8 cellular contexts compared by ENCODE assay signal in genomic region chr6:119078449-119079287, GRCh38. TPM values are rescaled to one million over a fixed set of nuclear protein-coding genes. Genes with fewer than 3 reads are reported as not detected.
DNase-seq lines count a peak whose midpoint lies in the region; ATAC-seq, FAIRE-seq and TF ChIP-seq lines count a peak whose summit lies in the region.

TSS of gene FAM184A (minus strand) at chr6:119078664. CDS start at chr6:119078299, 365 bp downstream.

- WGBS in A549 (ENCODE audit: missing lambda C conversion rate) = 2% methylated on average over 12 of the region's 91 CpGs
- WGBS in liver = under 1% methylated on average over 91 of the region's 91 CpGs

- H3K36me3 ChIP-seq in liver (ENCODE audit: control insufficient read depth in 4 of 4, insufficient read depth in 3 of 4, low read depth in 1 of 4, low read length in 3 of 4) = no peaks in the 10 kb centered on the region

- H3K4me1 Mint-ChIP-seq in activated CD4-positive, alpha-beta T cell treated with anti-CD3 and anti-CD28 coated beads, Interleukin-2, amount 10 ng/mL, durations not matched to agents 24 days and 14 days = peaks cover 37% of the 10 kb centered on the region

- H3K4me3 Mint-ChIP-seq in activated CD4-positive, alpha-beta T cell treated with anti-CD3 and anti-CD28 coated beads, Interleukin-2, amount 10 ng/mL, durations not matched to agents 24 days and 14 days = peak within 1 kb of the TSS; percentile 93

- no peak for TF ChIP-seq POLR2A in A549 (IDR thresholded peaks at IDR 0.05; ENCODE audit: low read length)

- H3K27me3 ChIP-seq in liver (ENCODE audit: control insufficient read depth in 4 of 4, insufficient read depth in 4 of 4, low read length in 3 of 4) = no peaks in the 10 kb centered on the region

- H3K9me3 ChIP-seq in A549 = no peaks in the 10 kb centered on the region
- peaks cover 0 to 2% (median 0%) of the 10 kb centered on the region in 4 donors for H3K9me3 ChIP-seq in liver (ENCODE audit: control insufficient read depth in 4 of 4, low read length in 3 of 4)

- H3K27ac ChIP-seq in A549 = peak within 1 kb of the TSS; percentile 22 to 73; a peak in 3 of 6 replicates
- H3K27ac ChIP-seq in liver (ENCODE audit: low read depth in 1 of 2, low read length in 2 of 2) = peak within 1 kb of the TSS; percentile 6 to 50

- CTCF ChIA-PET in A549 (lab: Yijun Ruan, JAX) = no interaction called here

- H3K36me3 Mint-ChIP-seq in activated CD4-positive, alpha-beta T cell treated with anti-CD3 and anti-CD28 coated beads, Interleukin-2, amount 10 ng/mL, durations not matched to agents 24 days and 14 days (ENCODE audit: low read depth) = no peaks in the 10 kb centered on the region

- peaks cover 6% of the 10 kb centered on the region for H3K27me3 Mint-ChIP-seq in activated CD4-positive, alpha-beta T cell treated with anti-CD3 and anti-CD28 coated beads, Interleukin-2, amount 10 ng/mL, durations not matched to agents 24 days and 14 days

- H3K4me3 ChIP-seq in A549 = peak within 1 kb of the TSS; percentile 67
- peak within 1 kb of the TSS; percentile 73 to 94 (median 91) for H3K4me3 ChIP-seq in liver (ENCODE audit: low read depth in 1 of 3, low read length in 3 of 3)

- POLR2A ChIA-PET in A549 (lab: Yijun Ruan, JAX) = no interaction called here

- peaks cover 10% of the 10 kb centered on the region; the same call in 2 of the 3 replicates for H3K4me1 ChIP-seq in A549
- H3K4me1 ChIP-seq in liver (ENCODE audit: control insufficient read depth in 4 of 4, insufficient read depth in 4 of 4, low read length in 3 of 4) = peaks cover 0 to 14% (median under 1%) of the 10 kb centered on the region in 4 donors

- FAIRE-seq in A549 (lab: Jason Lieb, UNC) = no peak

- TF ChIP-seq RAD21 in A549 (conservative IDR thresholded peaks at IDR 0.05 in 1 of 2, IDR thresholded peaks at IDR 0.05 in 1 of 2) (no peak), liver (IDR thresholded peaks at IDR 0.05) (peak; percentile 6 to 8)

- TF ChIP-seq EP300 in A549 (IDR thresholded peaks at IDR 0.05) = no peak

- H3K9ac ChIP-seq in liver (ENCODE audit: low read depth in 1 of 2, low read length in 2 of 2) = peak within 1 kb of the TSS; percentile 17 to 42

- peak within 1 kb of the TSS; percentile 93 for H3K27ac Mint-ChIP-seq in activated CD4-positive, alpha-beta T cell treated with anti-CD3 and anti-CD28 coated beads, Interleukin-2, amount 10 ng/mL, durations not matched to agents 24 days and 14 days

- H3K4me2 ChIP-seq in A549 = peak within 1 kb of the TSS; percentile 96

- peaks cover 6% of the 10 kb centered on the region for H3K9me3 Mint-ChIP-seq in activated CD4-positive, alpha-beta T cell treated with anti-CD3 and anti-CD28 coated beads, Interleukin-2, amount 10 ng/mL, durations not matched to agents 24 days and 14 days

- DNase-seq in A549 (ENCODE audit: low read depth in 1 of 2, low spot score in 1 of 2) = peak; percentile 23 to 33
- DNase-seq in NCI-H446 treated with DMSO at 0.1 percent for 48 hours (lab: John Stamatoyannopoulos, UW) = peak; percentile 43
- DNase-seq in activated CD4-positive, alpha-beta T cell treated with anti-CD3 and anti-CD28 coated beads, Interleukin-2, amount 10 ng/mL, durations not matched to agents 24 days and 14 days = peak; percentile 94
- DNase-seq in dedifferentiated amniotic fluid mesenchymal stem cell (ENCODE audit: extremely low spot score) = peak; percentile 18
- DNase-seq in stimulated activated CD4-positive, alpha-beta T cell treated with anti-CD3 and anti-CD28 coated beads, Interleukin-4, amount 100 ng/mL, for 1 hour = peak; percentile 71

- 0 out of 3 replicates have a peak, but pooled peaks have one; percentile 23 for TF ChIP-seq CTCF in A549 (IDR thresholded peaks at IDR 0.05)
- peak; percentile 34 for TF ChIP-seq CTCF in liver (IDR thresholded peaks at IDR 0.05; ENCODE audit: low read depth, low read length, missing input control)

- intact Hi-C loops in activated CD4-positive, alpha-beta T cell treated with anti-CD3 and anti-CD28 coated beads, Interleukin-2, amount 10 ng/mL, durations not matched to agents 24 days and 14 days (cut with micrococcal nuclease) = loop anchor here (1.0 to 10.0 kb wide), 5 partner anchors 34 to 424 kb away; partner anchors contain the start of genes CEP85L and MCM9

- ATAC-seq in A549 (peak; percentile 86), GM18867 (IDR thresholded peaks at IDR 0.05; ENCODE audit: unreplicated experiment) (peak; percentile 71), HG03103 (IDR thresholded peaks at IDR 0.05; ENCODE audit: low read depth, unreplicated experiment) (peak; percentile 58)

TF ChIP-seq in A549, 52 proteins besides CTCF, POLR2A, EP300 and RAD21 (continues in another document):
- TF ChIP-seq REST (IDR thresholded peaks at IDR 0.05) (peak; percentile 23; the same call in 1 of the 2 replicates), HOXA7 (CRISPR knock-in tag; IDR thresholded peaks at IDR 0.05) (no peak), CBX8 (IDR thresholded peaks at IDR 0.05) (no peak), MYC (IDR thresholded peaks at IDR 0.05; ENCODE audit: borderline replicate concordance, low read length) (no peak)

TF ChIP-seq in liver, 16 proteins besides CTCF, POLR2A, EP300 and RAD21:
- TF ChIP-seq HNF4A (conservative IDR thresholded peaks at IDR 0.05) = no peak
- TF ChIP-seq GABPA (IDR thresholded peaks at IDR 0.05 in 1 of 2, conservative IDR thresholded peaks at IDR 0.05 in 1 of 2) = no peak
- TF ChIP-seq EGR1 (IDR thresholded peaks at IDR 0.05; ENCODE audit: low read depth in 2 of 2) = no peak

RNA-seq across cellular contexts. Expression of gene FAM184A, which starts in this region (rescaled TPM):
- polyA plus RNA-seq in A549 (2011; rRNA removed) = 0.03 and 0.06 TPM in 2 replicates
- not detected in 2 replicates for polyA plus RNA-seq in A549 (2012; cell fraction: cytosol; rRNA removed)
- polyA plus RNA-seq in A549 (2012; cell fraction: nucleus; rRNA removed) = not detected in 2 replicates
- 0.03 TPM in 1 of 3 replicates, not detected in the others for polyA plus RNA-seq in A549 (2017; fragmentation: RNase III; extraction: RNeasy Plus Mini Kit Qiagen cat#74134 plus additional on column Dnase treatment)
- polyA minus RNA-seq in A549 (2011; rRNA and poly(A)+ RNA removed) = not detected in 2 replicates
- total RNA-seq in activated CD4-positive, alpha-beta T cell treated with anti-CD3 and anti-CD28 coated beads, Interleukin-2, amount 10 ng/mL, durations not matched to agents 24 days and 14 days = 7.5 and 9.0 TPM in 2 replicates
- total RNA-seq in liver = 1 to 10 TPM; 1.0 to 7.4 TPM
- 1 to 10 TPM; 2.5 to 5.6 TPM for polyA plus RNA-seq in liver

Comparison
In these comparisons a context has a peak if more than half of its experiments do, and no peak if none do; other contexts are left out.
1. Peak in every context shown above with its lines: DNase-seq, ATAC-seq, H3K4me3 ChIP-seq and H3K27ac ChIP-seq.
2. Peak in DNase-seq, ATAC-seq, H3K4me3 ChIP-seq, H3K27ac ChIP-seq and H3K4me2 ChIP-seq in A549; RNA of the gene not detected or under 1 TPM.
3. DNase-seq: peak in every context shown above with its lines; median percentile 94 in activated CD4-positive, alpha-beta T cell treated with anti-CD3 and anti-CD28 coated beads, Interleukin-2, amount 10 ng/mL, durations not matched to agents 24 days and 14 days; 71 in stimulated activated CD4-positive, alpha-beta T cell treated with anti-CD3 and anti-CD28 coated beads, Interleukin-4, amount 100 ng/mL, for 1 hour; 43 in NCI-H446 treated with DMSO at 0.1 percent for 48 hours; 28 in A549; 18 in dedifferentiated amniotic fluid mesenchymal stem cell.